ENCODE assay signal across 1 cellular context in the genomic region with DNA sequence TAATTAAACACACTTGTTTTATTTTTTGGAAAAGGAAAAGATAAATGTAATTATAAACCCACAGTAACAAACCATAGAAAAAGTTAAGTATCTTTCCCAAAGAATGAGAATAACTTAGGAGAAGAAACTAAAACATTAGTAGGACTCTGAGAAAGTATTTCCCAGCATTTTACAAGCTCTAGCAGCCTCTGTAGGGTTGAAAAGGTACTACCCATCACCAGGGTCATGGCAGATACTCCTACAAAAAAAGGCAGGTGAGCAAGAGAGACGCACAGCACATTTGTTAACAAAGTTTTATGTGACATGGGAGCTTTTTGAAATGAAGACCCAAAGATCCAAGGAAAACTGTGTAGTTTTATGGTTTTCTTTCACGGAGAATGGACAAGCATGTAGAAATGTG.
TF ChIP-seq lines count a peak whose summit lies in the region.

No MANE protein-coding gene starts in this region.

TF ChIP-seq in IMR-90, 13 proteins besides CTCF, POLR2A, EP300 and RAD21 (continued from another document):
- TF ChIP-seq RCOR1 (IDR thresholded peaks at IDR 0.05; ENCODE audit: insufficient replicate concordance, low read length) (no peak), MAFK (IDR thresholded peaks at IDR 0.05; ENCODE audit: low read depth, low read length) (no peak), NFE2L2 (IDR thresholded peaks at IDR 0.05; ENCODE audit: low read depth, low read length) (no peak), CEBPB (IDR thresholded peaks at IDR 0.05; ENCODE audit: low read depth, low read length) (no peak), BHLHE40 (IDR thresholded peaks at IDR 0.05; ENCODE audit: low read depth, low read length) (no peak)
